In the genomic region with DNA sequence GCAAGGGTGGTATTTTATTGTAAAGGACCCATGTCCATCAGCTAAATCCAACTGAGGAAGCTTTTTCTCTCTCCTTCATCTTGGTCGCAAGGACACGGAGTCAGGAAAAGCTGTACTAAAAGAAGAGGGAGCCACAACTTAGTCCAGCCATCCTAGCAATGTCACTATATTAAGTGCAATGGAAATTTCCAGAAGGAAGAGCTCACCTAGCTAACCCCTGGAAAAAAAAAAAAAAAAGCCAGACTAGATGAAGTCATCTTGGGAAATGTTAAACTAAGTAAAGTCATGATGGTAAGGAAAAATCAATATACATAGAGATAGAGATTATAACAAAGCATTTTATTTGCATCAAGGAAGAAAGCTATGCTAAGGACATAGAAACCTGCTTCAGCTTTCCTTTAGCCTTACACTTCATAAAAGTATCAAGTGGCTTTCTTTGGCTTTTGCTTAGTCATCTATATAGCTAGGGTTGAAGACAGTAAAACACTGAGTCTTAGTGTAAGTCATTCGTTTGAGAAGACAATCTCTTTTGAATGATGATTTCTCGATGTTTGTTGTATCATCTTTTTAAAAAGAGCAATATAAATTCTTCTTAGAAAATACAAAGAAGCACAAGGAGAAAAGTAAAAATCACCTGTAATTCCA, we compare ENCODE assay signal across 2 cellular contexts.
TF ChIP-seq lines count a peak whose summit lies in the region.

No MANE protein-coding gene starts in this region.

TF ChIP-seq in A549, 52 proteins besides CTCF, POLR2A, EP300 and RAD21:
- peak; percentile 66 for TF ChIP-seq MAFK (IDR thresholded peaks at IDR 0.05; ENCODE audit: partially characterized antibody)
- TF ChIP-seq BHLHE40 (IDR thresholded peaks at IDR 0.05; ENCODE audit: low read depth, low read length): no peak

TF ChIP-seq in endothelial cell of umbilical vein, 7 proteins besides CTCF, POLR2A, EP300 and RAD21:
- no peak for TF ChIP-seq JUN (IDR thresholded peaks at IDR 0.05; ENCODE audit: borderline replicate concordance, insufficient read depth, insufficient read length, low read depth)
- no peak for TF ChIP-seq GATA2 (IDR thresholded peaks at IDR 0.05; ENCODE audit: insufficient read depth, insufficient read length, low read depth, low read length)
- TF ChIP-seq POLR2AphosphoS5 (IDR thresholded peaks at IDR 0.05; ENCODE audit: insufficient read depth, low read depth, low read length): no peak
- TF ChIP-seq, protein P1, sequence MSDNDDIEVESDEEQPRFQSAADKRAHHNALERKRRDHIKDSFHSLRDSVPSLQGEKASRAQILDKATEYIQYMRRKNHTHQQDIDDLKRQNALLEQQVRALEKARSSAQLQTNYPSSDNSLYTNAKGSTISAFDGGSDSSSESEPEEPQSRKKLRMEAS (IDR thresholded peaks at IDR 0.05; ENCODE audit: insufficient read depth, insufficient read length): no peak
- no peak for TF ChIP-seq MYC (IDR thresholded peaks at IDR 0.05; ENCODE audit: low read depth, low read length)
- no peak for TF ChIP-seq FOS (IDR thresholded peaks at IDR 0.05; ENCODE audit: borderline replicate concordance, insufficient read depth, low read length)
- TF ChIP-seq EZH2 (IDR thresholded peaks at IDR 0.05; ENCODE audit: borderline replicate concordance, low read depth, low read length, severe bottlenecking): no peak
